ENCODE assay signal across 21 cellular contexts in the genomic region with DNA sequence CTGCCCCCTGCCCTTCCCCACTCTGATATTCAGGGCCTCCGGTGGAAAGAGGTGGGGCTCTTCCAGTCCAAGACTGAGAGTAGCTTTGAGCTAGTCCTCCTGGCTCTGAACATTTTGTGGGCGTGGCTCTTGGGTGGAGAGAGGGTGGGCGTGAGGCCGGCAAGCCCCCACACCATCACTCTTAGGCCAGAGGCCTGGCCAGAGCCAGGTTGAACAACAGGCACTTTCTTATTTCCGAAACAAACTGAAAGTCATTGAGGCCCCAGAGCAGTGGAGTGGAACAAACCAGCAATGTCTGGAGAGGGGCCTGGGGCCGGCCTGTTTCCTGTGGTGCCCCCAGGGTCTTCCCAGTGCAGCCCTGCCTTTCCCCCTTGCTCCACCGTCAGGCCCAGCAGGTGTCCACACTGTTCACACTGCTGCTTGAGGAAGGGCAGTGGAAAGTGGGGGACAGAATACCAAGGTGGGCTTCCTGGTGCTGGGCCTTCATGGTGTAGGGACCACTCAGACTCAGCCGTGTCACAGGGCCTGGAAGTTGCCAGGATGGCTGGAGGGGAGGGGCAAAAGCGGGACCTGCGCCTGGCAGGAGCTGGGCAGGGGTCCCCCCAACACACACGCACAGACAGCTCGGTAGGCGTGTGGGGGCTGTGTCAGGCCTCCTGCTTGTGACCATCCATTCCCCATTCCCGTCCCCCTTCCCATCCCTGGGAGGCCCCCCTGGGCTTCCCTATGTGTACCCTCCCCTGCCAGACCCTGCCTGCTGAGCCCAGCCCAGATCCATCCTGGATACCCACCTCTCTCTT. TPM values are rescaled to one million over a fixed set of nuclear protein-coding genes. Genes with fewer than 3 reads are reported as not detected.
"Had no signal": no experiment of that assay in that cellular context is flagged by ENCODE, and none has a peak within 500 bp of the region (broad histone marks: within the 10 kb centered on the region; RNA-seq: fewer than 3 reads in every experiment).

No MANE protein-coding gene starts in this region.

- H3K9me3 Mint-ChIP-seq: central memory CD8-positive, alpha-beta T cell; stimulated activated effector memory CD8-positive, alpha-beta T cell treated with anti-CD3 and anti-CD28 coated beads, Interleukin-12 subunit alpha, Interleukin-12 subunit beta, amount 100 ng/mL, for 72 hours had no signal

- H3K4me1 ChIP-seq: colonic mucosa, pancreas, upper lobe of right lung had no signal

- H3K27ac ChIP-seq: brain microvascular endothelial cell, colonic mucosa, gastrocnemius medialis, left ventricle myocardium inferior, neutrophil, pancreas, stomach, upper lobe of right lung had no signal

- ATAC-seq: activated CD4-positive, alpha-beta T cell treated with anti-CD3 and anti-CD28 coated beads for 36 hours; gastrocnemius medialis; pancreas; sciatic nerve; stimulated activated effector memory CD8-positive, alpha-beta T cell treated with anti-CD3 and anti-CD28 coated beads, Interleukin-12 subunit alpha, Interleukin-12 subunit beta, amount 100 ng/mL, for 72 hours; upper lobe of right lung had no signal

- H3K4me1 Mint-ChIP-seq: central memory CD8-positive, alpha-beta T cell; stimulated activated effector memory CD8-positive, alpha-beta T cell treated with anti-CD3 and anti-CD28 coated beads, Interleukin-12 subunit alpha, Interleukin-12 subunit beta, amount 100 ng/mL, for 72 hours had no signal

- H3K36me3 Mint-ChIP-seq: activated naive CD8-positive, alpha-beta T cell; stimulated activated effector memory CD8-positive, alpha-beta T cell treated with anti-CD3 and anti-CD28 coated beads, Interleukin-12 subunit alpha, Interleukin-12 subunit beta, amount 100 ng/mL, for 72 hours had no signal

- H3K36me3 ChIP-seq: brain microvascular endothelial cell, colonic mucosa, gastrocnemius medialis, left ventricle myocardium inferior, neutrophil, pancreas, stomach, upper lobe of right lung had no signal

- H3K4me3 Mint-ChIP-seq: activated CD4-positive, alpha-beta T cell treated with anti-CD3 and anti-CD28 coated beads for 36 hours; activated naive CD8-positive, alpha-beta T cell; stimulated activated effector memory CD8-positive, alpha-beta T cell treated with anti-CD3 and anti-CD28 coated beads, Interleukin-12 subunit alpha, Interleukin-12 subunit beta, amount 100 ng/mL, for 72 hours had no signal

- H3K9me3 ChIP-seq: colonic mucosa, gastrocnemius medialis, left ventricle myocardium inferior, neutrophil, pancreas, stomach, upper lobe of right lung had no signal

- FAIRE-seq: endometrium, pancreas had no signal

- H3K4me3 ChIP-seq: colonic mucosa, gastrocnemius medialis, pancreas, stomach, upper lobe of right lung had no signal

- DNase-seq: activated CD4-positive, alpha-beta T cell treated with anti-CD3 and anti-CD28 coated beads for 36 hours; activated CD4-positive, alpha-beta T cell treated with anti-CD3 and anti-CD28 coated beads, Interleukin-2, amount 50 U/mL, for 48 hours; activated gamma-delta T cell treated with Interleukin-2 at 50 U/mL for 16 hours; amygdala; brain microvascular endothelial cell; colonic mucosa; gastrocnemius medialis; head of caudate nucleus; left ventricle myocardium inferior; mammary epithelial cell; stimulated activated CD4-positive, alpha-beta T cell treated with anti-CD3 and anti-CD28 coated beads, Interleukin-4, amount 100 ng/mL, for 24 hours; stomach; upper lobe of right lung had no signal

- H3K27ac Mint-ChIP-seq: activated CD4-positive, alpha-beta T cell treated with anti-CD3 and anti-CD28 coated beads for 36 hours; activated naive CD8-positive, alpha-beta T cell; stimulated activated effector memory CD8-positive, alpha-beta T cell treated with anti-CD3 and anti-CD28 coated beads, Interleukin-12 subunit alpha, Interleukin-12 subunit beta, amount 100 ng/mL, for 72 hours had no signal

RNA-seq across cellular contexts. Expression of gene ADRA2C, which starts 2.9 kb away (rescaled TPM):
- total RNA-seq: activated CD4-positive, alpha-beta T cell treated with anti-CD3 and anti-CD28 coated beads for 36 hours; T-helper 2 cell treated with Interferon-gamma antibody and Interleukin-4, amounts not matched to agents 100 ng/mL and 5 ng/mL, for 36 hours had no signal
